In genomic region chr15:75699961-75700874, GRCh38 we compare ENCODE assay signal across 8 cellular contexts. TPM values are rescaled to one million over a fixed set of nuclear protein-coding genes. Genes with fewer than 3 reads are reported as not detected.
DNase-seq lines count a peak whose midpoint lies in the region; ATAC-seq and TF ChIP-seq lines count a peak whose summit lies in the region.
"Not testable (repeated sequence)": the region's sequence is repeated elsewhere in the genome, so short reads cannot be mapped to it uniquely, and the experiment has no call there.

No MANE protein-coding gene starts in this region.

- not testable (repeated sequence) for TF ChIP-seq CTCF in BE2C (IDR thresholded peaks at IDR 0.05; ENCODE audit: low read depth, low read length); epithelial cell of esophagus (IDR thresholded peaks at IDR 0.05; ENCODE audit: insufficient read depth, low read depth, low read length, missing control alignments)

- peak; percentile 58 for ATAC-seq in GM19438 (IDR thresholded peaks at IDR 0.05; ENCODE audit: low read depth, unreplicated experiment)
- ATAC-seq in HG03342 (IDR thresholded peaks at IDR 0.05; ENCODE audit: unreplicated experiment): peak; percentile 48
- peak; percentile 57 for ATAC-seq in activated CD4-positive, alpha-beta T cell treated with anti-CD3 and anti-CD28 coated beads for 36 hours
- peak; percentile 43 for ATAC-seq in left lobe of liver

- DNase-seq in BE2C: peak; percentile 95
- DNase-seq in NCI-H446 treated with DMSO at 0.1 percent for 48 hours (lab: John Stamatoyannopoulos, UW): peak; percentile 69
- peak; percentile 51 for DNase-seq in activated CD4-positive, alpha-beta T cell treated with anti-CD3 and anti-CD28 coated beads for 36 hours
- peak; percentile 82 for DNase-seq in epithelial cell of esophagus (ENCODE audit: low read depth)
- DNase-seq in left lobe of liver (ENCODE audit: low spot score): not testable (repeated sequence)

- H3K27ac Mint-ChIP-seq in activated CD4-positive, alpha-beta T cell treated with anti-CD3 and anti-CD28 coated beads for 36 hours: not testable (repeated sequence)

- H3K27me3 Mint-ChIP-seq in activated CD4-positive, alpha-beta T cell treated with anti-CD3 and anti-CD28 coated beads for 36 hours: not testable (repeated sequence)

- CTCF ChIA-PET in activated CD4-positive, alpha-beta T cell treated with anti-CD3 and anti-CD28 coated beads for 36 hours (lab: Charles Lee): not testable (repeated sequence)

- POLR2A ChIA-PET in activated CD4-positive, alpha-beta T cell treated with anti-CD3 and anti-CD28 coated beads for 36 hours (lab: Charles Lee): not testable (repeated sequence)

- not testable (repeated sequence) for H3K9me3 Mint-ChIP-seq in activated CD4-positive, alpha-beta T cell treated with anti-CD3 and anti-CD28 coated beads for 36 hours (ENCODE audit: low read depth)

- H3K4me3 Mint-ChIP-seq in activated CD4-positive, alpha-beta T cell treated with anti-CD3 and anti-CD28 coated beads for 36 hours: not testable (repeated sequence)

- not testable (repeated sequence) for H3K9me3 ChIP-seq in BE2C

- not testable (repeated sequence) for H3K36me3 Mint-ChIP-seq in activated CD4-positive, alpha-beta T cell treated with anti-CD3 and anti-CD28 coated beads for 36 hours (ENCODE audit: low read depth)

- H3K27ac ChIP-seq in skin epidermis: peak overlapping the region in 16 of 21 experiments; percentile 19 to 80 (median 63)

- H3K36me3 ChIP-seq in BE2C: not testable (repeated sequence)

- H3K4me1 Mint-ChIP-seq in activated CD4-positive, alpha-beta T cell treated with anti-CD3 and anti-CD28 coated beads for 36 hours: not testable (repeated sequence)

- not testable (repeated sequence) for H3K27me3 ChIP-seq in BE2C

- not testable (repeated sequence) for H3K4me3 ChIP-seq in BE2C (ENCODE audit: low read depth, low read length); epithelial cell of esophagus (ENCODE audit: low read length); skin epidermis

- peaks cover 70% of the 10 kb centered on the region for H3K4me1 ChIP-seq in BE2C

- intact Hi-C loops in activated CD4-positive, alpha-beta T cell treated with anti-CD3 and anti-CD28 coated beads for 36 hours (cut with DNase I, micrococcal nuclease): not testable (repeated sequence)

RNA-seq across cellular contexts. Expression of gene CSPG4, which starts 12.4 kb away (rescaled TPM):
- polyA plus RNA-seq in BE2C (2012; ENCODE audit: insufficient read depth, insufficient read length, low read depth): 5.9 TPM
- total RNA-seq in activated CD4-positive, alpha-beta T cell treated with anti-CD3 and anti-CD28 coated beads for 36 hours: not detected
- 0.23 TPM for total RNA-seq in left lobe of liver

RNA-seq across cellular contexts. Expression of gene SNX33, which starts 52.5 kb away (rescaled TPM):
- 1.6 TPM for polyA plus RNA-seq in BE2C (2012; ENCODE audit: insufficient read depth, insufficient read length, low read depth)
- 1 to 10 TPM; 2.2 to 2.4 TPM for total RNA-seq in activated CD4-positive, alpha-beta T cell treated with anti-CD3 and anti-CD28 coated beads for 36 hours
- 12.7 TPM for total RNA-seq in left lobe of liver
